In the genomic region with DNA sequence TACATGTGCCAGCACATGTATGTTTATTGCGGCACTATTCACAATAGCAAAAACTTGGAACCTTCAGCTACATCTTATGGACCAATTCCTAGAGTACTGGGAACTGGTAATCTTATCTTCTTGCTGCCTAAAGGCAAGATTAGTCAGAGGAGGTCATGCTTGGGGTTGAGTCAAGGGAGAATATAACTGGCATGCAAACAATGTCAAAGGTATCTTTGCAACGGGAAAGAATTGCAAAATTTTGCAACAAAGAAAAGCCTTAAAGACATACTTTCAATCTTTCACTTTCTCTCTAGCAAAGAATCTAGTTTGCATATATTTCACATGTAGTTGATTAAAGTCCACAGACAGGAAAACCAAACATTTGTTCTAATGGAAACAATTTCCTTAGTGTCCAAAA, we compare ENCODE assay signal across 22 cellular contexts.
DNase-seq lines count a peak whose midpoint lies in the region; ATAC-seq and TF ChIP-seq lines count a peak whose summit lies in the region.
"Had no signal": no experiment of that assay in that cellular context is flagged by ENCODE, and none has a peak within 500 bp of the region (broad histone marks: within the 10 kb centered on the region; RNA-seq: fewer than 3 reads in every experiment).

No MANE protein-coding gene starts in this region.

- DNase-seq in MCF 10A (ENCODE audit: unreplicated experiment) (peak; percentile 50), breast epithelium (ENCODE audit: low spot score in 2 of 2) (no peak), SK-MEL-5 (ENCODE audit: low read depth, low spot score) (peak; percentile 9), fibroblast of peridontal ligament (ENCODE audit: extremely low read depth) (peak; percentile 86), NCI-H345 (lab: John Stamatoyannopoulos, UW) (no peak)
- no peak for DNase-seq in activated naive CD8-positive, alpha-beta T cell treated with anti-CD3 and anti-CD28 coated beads, Interleukin-2, amount 50 U/mL, for 24 hours
- DNase-seq: 8988T; activated CD4-positive, alpha-beta T cell treated with anti-CD3 and anti-CD28 coated beads, Interleukin-2, amount 10 ng/mL, durations not matched to agents 24 days and 14 days; activated naive CD8-positive, alpha-beta T cell treated with anti-CD3 and anti-CD28 coated beads, Interleukin-2, amount 10 ng/mL, durations not matched to agents 7 days and 5 days; activated T-cell treated with anti-CD3 and anti-CD28 coated beads, Interleukin-2, amount 50 U/mL, for 24 hours; H7; Karpas-422; NCI-H1436 treated with DMSO at 0.1 percent for 48 hours; NCI-H526 treated with DMSO at 0.1 percent for 48 hours; stimulated activated naive CD8-positive, alpha-beta T cell treated with anti-CD3 and anti-CD28 coated beads, Interleukin-15, Interleukin-2, amounts not matched to agents 100 U/mL and 50 U/mL, for 24 hours; uterus had no signal

- no peak for TF ChIP-seq POLR2A in breast epithelium (IDR thresholded peaks at IDR 0.05)

- ATAC-seq in GM21737 (IDR thresholded peaks at IDR 0.05; ENCODE audit: unreplicated experiment), result no peak
- ATAC-seq in activated naive CD8-positive, alpha-beta T cell treated with anti-CD3 and anti-CD28 coated beads, Interleukin-2, amount 50 U/mL, for 24 hours, result no peak
- ATAC-seq: esophagus mucosa; stimulated activated naive CD8-positive, alpha-beta T cell treated with anti-CD3 and anti-CD28 coated beads, Interleukin-15, Interleukin-2, amounts not matched to agents 100 U/mL and 50 U/mL, for 24 hours had no signal

- H3K4me3 ChIP-seq in breast epithelium (no peak overlapping the region), skeletal muscle satellite cell (ENCODE audit: low read length) (no peak overlapping the region)
- H3K4me3 ChIP-seq: coronary artery, neural progenitor cell, skin epidermis, uterus had no signal

- H3K9ac ChIP-seq in skeletal muscle satellite cell (ENCODE audit: low read depth, low read length), result no peak overlapping the region
- H3K9ac ChIP-seq: neural progenitor cell had no signal

- H3K27me3 ChIP-seq in breast epithelium (no peaks in the 10 kb centered on the region), skeletal muscle satellite cell (ENCODE audit: control insufficient read depth, insufficient read depth, low read length) (no peaks in the 10 kb centered on the region)
- H3K27me3 ChIP-seq: neural progenitor cell, uterus had no signal

- in situ Hi-C loops in SK-MEL-5 (cut with HindIII; ENCODE audit: low pct_unique_long_range_greater_than_20kb, low sequenced_read_pairs), result no loop called here

- CTCF ChIA-PET in MCF 10A (lab: Yijun Ruan, JAX), result interaction anchor here (0.7 kb wide), 1 partner anchor 50 kb away, joined by 3 read pairs; no protein-coding TSS in a partner anchor

- no peaks in the 10 kb centered on the region for H3K36me3 Mint-ChIP-seq in MCF 10A (ENCODE audit: insufficient read depth, unreplicated experiment)
- no peaks in the 10 kb centered on the region for H3K36me3 Mint-ChIP-seq in activated naive CD8-positive, alpha-beta T cell treated with anti-CD3 and anti-CD28 coated beads, Interleukin-2, amount 50 U/mL, for 24 hours (ENCODE audit: low read depth)
- H3K36me3 Mint-ChIP-seq: activated naive CD8-positive, alpha-beta T cell treated with anti-CD3 and anti-CD28 coated beads, Interleukin-2, amount 10 ng/mL, durations not matched to agents 7 days and 5 days; neural progenitor cell had no signal

- POLR2A ChIA-PET in MCF 10A (lab: Yijun Ruan, JAX), result no interaction called here

- BruUV-seq in MCF 10A (replicated peaks; lab: Mats Ljungman, UMichigan), result no TSS peak

- no peaks in the 10 kb centered on the region for H3K9me3 Mint-ChIP-seq in MCF 10A (ENCODE audit: unreplicated experiment)
- H3K9me3 Mint-ChIP-seq in activated naive CD8-positive, alpha-beta T cell treated with anti-CD3 and anti-CD28 coated beads, Interleukin-2, amount 50 U/mL, for 24 hours, result no peaks in the 10 kb centered on the region
- H3K9me3 Mint-ChIP-seq: activated CD4-positive, alpha-beta T cell treated with anti-CD3 and anti-CD28 coated beads, Interleukin-2, amount 10 ng/mL, durations not matched to agents 24 days and 14 days; activated naive CD8-positive, alpha-beta T cell treated with anti-CD3 and anti-CD28 coated beads, Interleukin-2, amount 10 ng/mL, durations not matched to agents 7 days and 5 days; activated T-cell treated with anti-CD3 and anti-CD28 coated beads, Interleukin-2, amount 50 U/mL, for 24 hours; neural progenitor cell had no signal

- no peaks in the 10 kb centered on the region for H3K4me1 Mint-ChIP-seq in MCF 10A (ENCODE audit: insufficient read depth, unreplicated experiment)
- H3K4me1 Mint-ChIP-seq in activated naive CD8-positive, alpha-beta T cell treated with anti-CD3 and anti-CD28 coated beads, Interleukin-2, amount 50 U/mL, for 24 hours, result no peaks in the 10 kb centered on the region
- H3K4me1 Mint-ChIP-seq: activated CD4-positive, alpha-beta T cell treated with anti-CD3 and anti-CD28 coated beads, Interleukin-2, amount 10 ng/mL, durations not matched to agents 24 days and 14 days; activated naive CD8-positive, alpha-beta T cell treated with anti-CD3 and anti-CD28 coated beads, Interleukin-2, amount 10 ng/mL, durations not matched to agents 7 days and 5 days; neural progenitor cell had no signal

- H3K9me3 ChIP-seq in breast epithelium, result no peaks in the 10 kb centered on the region
- no peaks in the 10 kb centered on the region for H3K9me3 ChIP-seq in skeletal muscle satellite cell (replicated peaks; ENCODE audit: low read length)
- H3K9me3 ChIP-seq: uterus had no signal

- H3K27ac ChIP-seq in breast epithelium, result no peak overlapping the region
- H3K27ac ChIP-seq: coronary artery, neural progenitor cell, skin epidermis, uterus had no signal

- no peaks in the 10 kb centered on the region for H3K4me1 ChIP-seq in breast epithelium
- peaks cover 3% of the 10 kb centered on the region for H3K4me1 ChIP-seq in skeletal muscle satellite cell (ENCODE audit: control insufficient read depth, insufficient read depth, low read length)
- H3K4me1 ChIP-seq: neural progenitor cell, uterus had no signal

- peaks cover 20% of the 10 kb centered on the region for H3K27me3 Mint-ChIP-seq in MCF 10A (ENCODE audit: insufficient read depth, unreplicated experiment)
- H3K27me3 Mint-ChIP-seq in activated naive CD8-positive, alpha-beta T cell treated with anti-CD3 and anti-CD28 coated beads, Interleukin-2, amount 50 U/mL, for 24 hours, result no peaks in the 10 kb centered on the region
- H3K27me3 Mint-ChIP-seq: activated CD4-positive, alpha-beta T cell treated with anti-CD3 and anti-CD28 coated beads, Interleukin-2, amount 10 ng/mL, durations not matched to agents 24 days and 14 days; activated naive CD8-positive, alpha-beta T cell treated with anti-CD3 and anti-CD28 coated beads, Interleukin-2, amount 10 ng/mL, durations not matched to agents 7 days and 5 days; activated T-cell treated with anti-CD3 and anti-CD28 coated beads, Interleukin-2, amount 50 U/mL, for 24 hours had no signal

- intact Hi-C loops in MCF 10A (cut with micrococcal nuclease) (no loop called here), breast epithelium (cut with DNase I; ENCODE audit: low total_unique reads) (no loop called here)

- H3K4me2 ChIP-seq in skeletal muscle satellite cell (ENCODE audit: low read length), result peak overlapping the region; percentile 11
- H3K4me2 ChIP-seq: neural progenitor cell had no signal

- TF ChIP-seq CTCF in MCF 10A (IDR thresholded peaks at IDR 0.05; ENCODE audit: unreplicated experiment) (no peak), breast epithelium (IDR thresholded peaks at IDR 0.05) (no peak)

- H3K4me3 Mint-ChIP-seq in MCF 10A (ENCODE audit: unreplicated experiment), result no peak overlapping the region
- H3K4me3 Mint-ChIP-seq in activated naive CD8-positive, alpha-beta T cell treated with anti-CD3 and anti-CD28 coated beads, Interleukin-2, amount 50 U/mL, for 24 hours, result no peak overlapping the region
- H3K4me3 Mint-ChIP-seq: activated CD4-positive, alpha-beta T cell treated with anti-CD3 and anti-CD28 coated beads, Interleukin-2, amount 10 ng/mL, durations not matched to agents 24 days and 14 days; activated naive CD8-positive, alpha-beta T cell treated with anti-CD3 and anti-CD28 coated beads, Interleukin-2, amount 10 ng/mL, durations not matched to agents 7 days and 5 days; activated T-cell treated with anti-CD3 and anti-CD28 coated beads, Interleukin-2, amount 50 U/mL, for 24 hours; neural progenitor cell had no signal

- no peak overlapping the region for H3K27ac Mint-ChIP-seq in MCF 10A (ENCODE audit: low read depth, unreplicated experiment)
- H3K27ac Mint-ChIP-seq in activated naive CD8-positive, alpha-beta T cell treated with anti-CD3 and anti-CD28 coated beads, Interleukin-2, amount 50 U/mL, for 24 hours, result no peak overlapping the region
- H3K27ac Mint-ChIP-seq: activated CD4-positive, alpha-beta T cell treated with anti-CD3 and anti-CD28 coated beads, Interleukin-2, amount 10 ng/mL, durations not matched to agents 24 days and 14 days; activated naive CD8-positive, alpha-beta T cell treated with anti-CD3 and anti-CD28 coated beads, Interleukin-2, amount 10 ng/mL, durations not matched to agents 7 days and 5 days; activated T-cell treated with anti-CD3 and anti-CD28 coated beads, Interleukin-2, amount 50 U/mL, for 24 hours; neural progenitor cell had no signal

- no peaks in the 10 kb centered on the region for H3K36me3 ChIP-seq in breast epithelium
- H3K36me3 ChIP-seq in skeletal muscle satellite cell (ENCODE audit: insufficient read depth, low read length), result no peaks in the 10 kb centered on the region
- H3K36me3 ChIP-seq: neural progenitor cell, uterus had no signal

Comparison
In these comparisons a context has a peak if more than half of its experiments do, and no peak if none do; other contexts are left out.
1. DNase-seq: peak in MCF 10A (single experiment), SK-MEL-5 (single experiment) and fibroblast of peridontal ligament (single experiment); none in breast epithelium (0 of 2), activated naive CD8-positive, alpha-beta T cell treated with anti-CD3 and anti-CD28 coated beads, Interleukin-2, amount 50 U/mL, for 24 hours (single experiment) and NCI-H345 (single experiment).